ENCODE assay signal across 9 cellular contexts in the genomic region with DNA sequence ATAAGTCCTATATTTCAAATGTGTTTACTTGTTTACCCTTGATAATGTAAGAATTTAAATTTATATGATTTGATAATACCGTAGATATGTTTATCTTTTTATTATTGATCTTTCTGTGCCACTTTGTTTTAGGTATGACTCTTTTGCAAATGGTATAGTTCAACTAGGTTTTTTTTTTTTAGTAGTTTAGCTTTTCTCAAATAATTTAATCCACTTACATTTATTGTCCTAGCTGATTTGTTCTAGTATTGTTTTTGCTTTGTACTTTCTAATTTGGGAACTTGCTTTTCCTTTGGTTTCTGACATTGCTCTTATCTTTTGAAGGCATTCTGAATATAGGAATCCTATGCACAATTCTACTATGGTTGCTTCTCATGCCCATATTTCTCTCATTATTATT.
"Had no signal": no experiment of that assay in that cellular context is flagged by ENCODE, and none has a peak within 500 bp of the region (broad histone marks: within the 10 kb centered on the region; RNA-seq: fewer than 3 reads in every experiment).

No MANE protein-coding gene starts in this region.

- H3K27ac ChIP-seq: HL-60, KMS-11 had no signal

- FAIRE-seq: H1, H54 had no signal

- H3K4me3 ChIP-seq: GM23338 had no signal

- H3K9ac ChIP-seq: KMS-11 had no signal

- ATAC-seq: GM23338 had no signal

- DNase-seq: H9, HCEC 1CT, IMR-90, KBM-7 had no signal

- H2AFZ ChIP-seq: GM23338 had no signal

- H3K4me2 ChIP-seq: GM23338, KMS-11 had no signal
